Comparison of ENCODE assay signal across 9 cellular contexts in the genomic region with DNA sequence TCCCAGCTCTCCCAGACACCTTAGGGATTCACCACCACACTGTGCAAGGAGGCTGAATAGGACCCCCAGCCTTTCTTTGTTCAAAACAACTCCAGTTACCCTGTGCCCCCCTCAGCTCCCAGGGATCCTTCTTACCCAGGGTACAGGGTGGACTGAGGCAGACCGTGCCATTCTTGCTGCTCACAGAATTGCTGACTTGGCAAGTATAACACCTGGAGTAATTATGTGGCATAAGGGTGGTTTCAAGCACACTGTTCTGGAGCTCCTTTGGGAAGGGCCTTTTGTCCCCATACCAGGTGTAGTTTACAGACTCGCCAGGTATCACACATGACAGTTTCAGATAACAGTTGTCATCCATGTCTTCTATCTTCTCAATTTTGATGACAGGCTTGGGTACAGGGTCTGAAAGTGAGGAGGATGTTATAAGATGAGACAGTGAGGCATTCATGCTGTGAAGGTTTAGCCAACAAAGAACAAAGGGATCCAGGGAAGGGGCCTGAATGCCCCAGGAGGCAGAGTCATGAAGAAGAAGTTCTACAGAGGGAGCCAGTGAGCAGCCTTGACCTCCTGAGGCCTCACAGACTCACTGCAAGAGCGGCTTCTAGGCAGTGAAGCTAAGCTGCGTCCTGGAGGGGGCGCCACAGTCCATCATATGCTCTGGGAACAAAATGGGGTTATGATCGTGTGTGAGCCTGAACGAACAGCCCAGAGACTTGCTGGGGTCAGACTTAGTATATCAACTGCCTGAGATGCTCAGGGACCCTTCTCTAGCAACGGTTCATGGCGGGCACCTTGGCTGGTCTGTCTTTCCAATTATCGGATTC. TPM values are rescaled to one million over a fixed set of nuclear protein-coding genes. Genes with fewer than 3 reads are reported as not detected.
DNase-seq lines count a peak whose midpoint lies in the region; ATAC-seq and TF ChIP-seq lines count a peak whose summit lies in the region.
"Had no signal": no experiment of that assay in that cellular context is flagged by ENCODE, and none has a peak within 500 bp of the region (broad histone marks: within the 10 kb centered on the region; RNA-seq: fewer than 3 reads in every experiment).

No MANE protein-coding gene starts in this region.

- TF ChIP-seq CTCF in activated CD8-positive, alpha-beta T cell treated with anti-CD3 and anti-CD28 coated beads for 36 hours (IDR thresholded peaks at IDR 0.05): peak; percentile 97
- TF ChIP-seq CTCF in nephron progenitor cell (IDR thresholded peaks at IDR 0.05) (peak; percentile 73), thoracic aorta (IDR thresholded peaks at IDR 0.05) (peak; percentile 29)

- POLR2A ChIA-PET in activated CD8-positive, alpha-beta T cell treated with anti-CD3 and anti-CD28 coated beads for 36 hours (lab: Charles Lee): interaction anchor here (0.6 to 5.3 kb wide), 14 partner anchors 8 to 501 kb away, joined by 3 to 43 read pairs (median 3); partner anchors contain the start of genes CD48 and SLAMF1

- CTCF ChIA-PET in activated CD8-positive, alpha-beta T cell treated with anti-CD3 and anti-CD28 coated beads for 36 hours (lab: Charles Lee): interaction anchor here (0.7 to 8.9 kb wide), 37 partner anchors 8 to 316 kb away, joined by 3 to 106 read pairs (median 4); partner anchors contain the start of genes CD48, ITLN2, SLAMF1 and SLAMF7

- no peaks in the 10 kb centered on the region for H3K27me3 ChIP-seq in thoracic aorta (replicated peaks; ENCODE audit: insufficient read depth)
- H3K27me3 ChIP-seq: gastrocnemius medialis had no signal

- no peak overlapping the region for H3K27ac ChIP-seq in epithelial cell of prostate
- H3K27ac ChIP-seq in thoracic aorta: no peak overlapping the region
- H3K27ac ChIP-seq: gastrocnemius medialis had no signal

- no peaks in the 10 kb centered on the region for H3K27me3 Mint-ChIP-seq in activated CD8-positive, alpha-beta T cell treated with anti-CD3 and anti-CD28 coated beads for 36 hours
- H3K27me3 Mint-ChIP-seq in nephron progenitor cell (ENCODE audit: low read depth, poor library complexity): peaks cover 11% of the 10 kb centered on the region

- no peak overlapping the region for H3K4me3 Mint-ChIP-seq in activated CD8-positive, alpha-beta T cell treated with anti-CD3 and anti-CD28 coated beads for 36 hours
- no peak overlapping the region for H3K4me3 Mint-ChIP-seq in nephron progenitor cell

- H3K4me3 ChIP-seq in thoracic aorta: no peak overlapping the region
- H3K4me3 ChIP-seq: gastrocnemius medialis had no signal

- no peaks in the 10 kb centered on the region for H3K4me1 ChIP-seq in thoracic aorta (ENCODE audit: control insufficient read depth in 1 of 2, low read depth in 2 of 2)
- H3K4me1 ChIP-seq: gastrocnemius medialis had no signal

- H3K4me1 Mint-ChIP-seq in activated CD8-positive, alpha-beta T cell treated with anti-CD3 and anti-CD28 coated beads for 36 hours (ENCODE audit: low read depth): peaks cover 67% of the 10 kb centered on the region
- peaks cover 4% of the 10 kb centered on the region for H3K4me1 Mint-ChIP-seq in nephron progenitor cell

- intact Hi-C loops in activated CD8-positive, alpha-beta T cell treated with anti-CD3 and anti-CD28 coated beads for 36 hours (cut with micrococcal nuclease): loop anchor here (5.0 kb wide), 3 partner anchors 41 to 271 kb away; partner anchors contain the start of gene ITLN2

- peaks cover 85% of the 10 kb centered on the region for H3K36me3 Mint-ChIP-seq in activated CD8-positive, alpha-beta T cell treated with anti-CD3 and anti-CD28 coated beads for 36 hours (ENCODE audit: low read depth)
- H3K36me3 Mint-ChIP-seq in nephron progenitor cell (ENCODE audit: low read depth): no peaks in the 10 kb centered on the region

- H3K36me3 ChIP-seq in thoracic aorta: no peaks in the 10 kb centered on the region
- H3K36me3 ChIP-seq: gastrocnemius medialis had no signal

- H3K9me3 ChIP-seq in thoracic aorta: no peaks in the 10 kb centered on the region
- H3K9me3 ChIP-seq: gastrocnemius medialis had no signal

- H3K27ac Mint-ChIP-seq in activated CD8-positive, alpha-beta T cell treated with anti-CD3 and anti-CD28 coated beads for 36 hours: peak overlapping the region; percentile 95
- H3K27ac Mint-ChIP-seq in nephron progenitor cell: no peak overlapping the region

- ATAC-seq in HG02759 (IDR thresholded peaks at IDR 0.05; ENCODE audit: unreplicated experiment) (peak; percentile 65), thoracic aorta (ENCODE audit: insufficient number of reproducible peaks, low FRiP score, low read depth) (no peak), HG03571 (IDR thresholded peaks at IDR 0.05; ENCODE audit: unreplicated experiment) (no peak)
- ATAC-seq in activated CD8-positive, alpha-beta T cell treated with anti-CD3 and anti-CD28 coated beads for 36 hours: peak; percentile 74
- ATAC-seq: gastrocnemius medialis had no signal

- DNase-seq in GDM1 (lab: John Stamatoyannopoulos, UW) (peak; percentile 89), NK-92 (lab: John Stamatoyannopoulos, UW; ENCODE audit: unreplicated experiment) (peak; percentile 15), epithelial cell of prostate (ENCODE audit: low read depth, low spot score) (peak; percentile 24), nephron progenitor cell (peak; percentile 76), thoracic aorta (ENCODE audit: low spot score) (no peak)
- DNase-seq in activated CD8-positive, alpha-beta T cell treated with anti-CD3 and anti-CD28 coated beads for 36 hours: peak; percentile 96

- H3K9me3 Mint-ChIP-seq in activated CD8-positive, alpha-beta T cell treated with anti-CD3 and anti-CD28 coated beads for 36 hours: no peaks in the 10 kb centered on the region
- peaks cover 5% of the 10 kb centered on the region for H3K9me3 Mint-ChIP-seq in nephron progenitor cell

RNA-seq across cellular contexts. Expression of gene CD48, which starts 30.3 kb away (rescaled TPM):
- total RNA-seq in activated CD8-positive, alpha-beta T cell treated with anti-CD3 and anti-CD28 coated beads for 36 hours: 100 to 1,000 TPM; 379 to 388 TPM
- total RNA-seq in thoracic aorta: 1 to 10 TPM; 9.0 to 9.9 TPM

RNA-seq across cellular contexts. Expression of gene SLAMF1, which starts 34.4 kb away (rescaled TPM):
- total RNA-seq in activated CD8-positive, alpha-beta T cell treated with anti-CD3 and anti-CD28 coated beads for 36 hours: 10 to 100 TPM; 65.9 to 67.8 TPM
- total RNA-seq in thoracic aorta: 1 to 10 TPM; 1.8 to 2.3 TPM
- total RNA-seq: gastrocnemius medialis had no signal

RNA-seq across cellular contexts. Expression of gene SLAMF7, which starts 57.8 kb away (rescaled TPM):
- 10 to 100 TPM; 90.0 to 93.5 TPM for total RNA-seq in activated CD8-positive, alpha-beta T cell treated with anti-CD3 and anti-CD28 coated beads for 36 hours
- total RNA-seq in thoracic aorta: 1 to 10 TPM in 1 of 2 donors, under 1 TPM in 1; 0.71 to 2.7 TPM

Comparison
In these comparisons a context has a peak if more than half of its experiments do, and no peak if none do; other contexts are left out.
1. ATAC-seq: peak in HG02759 (single experiment) and activated CD8-positive, alpha-beta T cell treated with anti-CD3 and anti-CD28 coated beads for 36 hours (single experiment); none in thoracic aorta (single experiment) and HG03571 (single experiment).
2. CTCF ChIP-seq: peak in every context shown above with its lines; median percentile 97 in activated CD8-positive, alpha-beta T cell treated with anti-CD3 and anti-CD28 coated beads for 36 hours; 73 in nephron progenitor cell; 29 in thoracic aorta.
3. RNA of gene CD48, which starts 30.3 kb away (total RNA-seq): 379 to 388 TPM in activated CD8-positive, alpha-beta T cell treated with anti-CD3 and anti-CD28 coated beads for 36 hours; 9.0 to 9.9 TPM in thoracic aorta; every median in the first group is over 10 times any median in the second.
4. RNA of gene SLAMF1, which starts 34.4 kb away (total RNA-seq): 65.9 to 67.8 TPM in activated CD8-positive, alpha-beta T cell treated with anti-CD3 and anti-CD28 coated beads for 36 hours; 1.8 to 2.3 TPM in thoracic aorta; every median in the first group is over 10 times any median in the second.
5. RNA of gene SLAMF7, which starts 57.8 kb away (total RNA-seq): 90.0 to 93.5 TPM in activated CD8-positive, alpha-beta T cell treated with anti-CD3 and anti-CD28 coated beads for 36 hours; 0.71 to 2.7 TPM in thoracic aorta; every median in the first group is over 10 times any median in the second.